Comparison of ENCODE assay signal across 22 cellular contexts in the genomic region with DNA sequence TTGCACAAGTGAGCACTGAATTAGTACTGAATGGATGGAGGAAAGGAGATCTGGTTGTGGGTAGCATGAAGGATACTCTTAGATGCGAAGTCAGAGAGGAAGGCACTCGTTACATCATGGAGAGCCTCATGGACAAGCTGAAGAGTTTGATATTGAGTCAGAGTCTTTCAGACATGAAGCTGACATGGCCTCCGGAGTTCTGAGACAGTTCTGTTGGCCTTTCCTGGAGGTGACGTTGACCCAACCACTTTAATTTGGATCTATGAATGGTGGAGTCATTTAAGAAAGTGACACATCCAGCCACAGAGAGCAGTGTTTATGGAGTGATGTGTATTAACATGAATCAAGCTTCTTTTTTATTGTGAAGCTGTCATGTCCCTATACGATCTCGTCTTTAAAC.
DNase-seq lines count a peak whose midpoint lies in the region; FAIRE-seq and TF ChIP-seq lines count a peak whose summit lies in the region.
"Had no signal": no experiment of that assay in that cellular context is flagged by ENCODE, and none has a peak within 500 bp of the region (broad histone marks: within the 10 kb centered on the region; RNA-seq: fewer than 3 reads in every experiment).

No MANE protein-coding gene starts in this region.

- H3K4me3 ChIP-seq in Karpas-422 (ENCODE audit: low read length) (no peak overlapping the region), bronchial epithelial cell (ENCODE audit: low read depth, low read length) (no peak overlapping the region), H7 (ENCODE audit: insufficient read depth, low read depth, low read length) (no peak overlapping the region)
- H3K4me3 ChIP-seq: BLaER1, GM23248, SJSA1 had no signal

- H3K9ac ChIP-seq in Karpas-422 (ENCODE audit: low read length): no peak overlapping the region
- H3K9ac ChIP-seq: BLaER1, GM23248, KMS-11 had no signal

- DNase-seq in A172 (ENCODE audit: low spot score) (peak; percentile 56), Karpas-422 (no peak), SHP77 treated with DMSO at 0.1 percent for 48 hours (lab: John Stamatoyannopoulos, UW) (peak; percentile 70), bronchial epithelial cell (ENCODE audit: low read depth) (peak; percentile 1), H7 (no peak), GM03348 (ENCODE audit: low spot score) (no peak), NCI-H526 treated with DMSO at 0.1 percent for 48 hours (lab: John Stamatoyannopoulos, UW) (no peak), SW480 (ENCODE audit: low spot score) (no peak)
- DNase-seq: CD4-positive, CD25-positive, alpha-beta regulatory T cell; GM23248; H9; NCI-H1436; NCI-H187 treated with DMSO at 0.1 percent for 48 hours; NCI-H446; NCI-H524 treated with DMSO at 0.1 percent for 48 hours; NCI-H82; NK-92 treated with Interleukin-12 subunit alpha and Interleukin-12 subunit beta, amount 100 ng/mL, for 24 hours; T-cell had no signal

- no peaks in the 10 kb centered on the region for H3K36me3 ChIP-seq in Karpas-422 (ENCODE audit: insufficient read depth, low read length)
- H3K36me3 ChIP-seq in bronchial epithelial cell (ENCODE audit: control insufficient read depth, insufficient read depth, low read length): no peaks in the 10 kb centered on the region
- H3K36me3 ChIP-seq in H7 (replicated peaks; ENCODE audit: control insufficient read depth, insufficient read depth, low read length): no peaks in the 10 kb centered on the region
- H3K36me3 ChIP-seq: BLaER1, SJSA1 had no signal

- no peaks in the 10 kb centered on the region for H4K20me1 ChIP-seq in Karpas-422 (ENCODE audit: insufficient read depth, low read depth, low read length)
- H4K20me1 ChIP-seq: BLaER1 had no signal

- H3K4me2 ChIP-seq in Karpas-422 (ENCODE audit: low read depth, low read length, poor library complexity, severe bottlenecking): no peak overlapping the region
- H3K4me2 ChIP-seq: KMS-11 had no signal

- H3K9me3 ChIP-seq in Karpas-422 (ENCODE audit: low read length): no peaks in the 10 kb centered on the region
- H3K9me3 ChIP-seq: BLaER1, SJSA1 had no signal

- peak overlapping the region; percentile 81 for H2AFZ ChIP-seq in Karpas-422 (ENCODE audit: low read length)
- H2AFZ ChIP-seq: GM23248 had no signal

- FAIRE-seq in bronchial epithelial cell (lab: Jason Lieb, UNC): no peak
- FAIRE-seq: A204.1 had no signal

- no peaks in the 10 kb centered on the region for H3K9me2 ChIP-seq in Karpas-422 (replicated peaks; ENCODE audit: insufficient read depth, low read length)

- H3K4me1 ChIP-seq in Karpas-422 (ENCODE audit: low read length): peaks cover 37% of the 10 kb centered on the region

- no peak for TF ChIP-seq CTCF in bronchial epithelial cell (IDR thresholded peaks at IDR 0.05; ENCODE audit: insufficient read depth, low read length, severe bottlenecking)

- H3K79me2 ChIP-seq in Karpas-422 (ENCODE audit: low read length): no peaks in the 10 kb centered on the region

- no peak overlapping the region for H3K27ac ChIP-seq in Karpas-422 (ENCODE audit: low read length)
- H3K27ac ChIP-seq: BLaER1, GM23248, KMS-11, SJSA1 had no signal

- H3K27me3 ChIP-seq in Karpas-422 (ENCODE audit: low read length) (no peaks in the 10 kb centered on the region), bronchial epithelial cell (ENCODE audit: control insufficient read depth, insufficient read depth, low read length) (no peaks in the 10 kb centered on the region), H7 (ENCODE audit: control insufficient read depth, insufficient read depth, low read length) (no peaks in the 10 kb centered on the region)
- H3K27me3 ChIP-seq: BLaER1, SJSA1 had no signal

Comparison
In these comparisons a context has a peak if more than half of its experiments do, and no peak if none do; other contexts are left out.
1. DNase-seq: peak in A172 (single experiment), SHP77 treated with DMSO at 0.1 percent for 48 hours (single experiment) and bronchial epithelial cell (single experiment); none in Karpas-422 (single experiment), H7 (single experiment), GM03348 (single experiment), NCI-H526 treated with DMSO at 0.1 percent for 48 hours (single experiment) and SW480 (single experiment).